ENCODE assay signal across 17 cellular contexts in the genomic region with DNA sequence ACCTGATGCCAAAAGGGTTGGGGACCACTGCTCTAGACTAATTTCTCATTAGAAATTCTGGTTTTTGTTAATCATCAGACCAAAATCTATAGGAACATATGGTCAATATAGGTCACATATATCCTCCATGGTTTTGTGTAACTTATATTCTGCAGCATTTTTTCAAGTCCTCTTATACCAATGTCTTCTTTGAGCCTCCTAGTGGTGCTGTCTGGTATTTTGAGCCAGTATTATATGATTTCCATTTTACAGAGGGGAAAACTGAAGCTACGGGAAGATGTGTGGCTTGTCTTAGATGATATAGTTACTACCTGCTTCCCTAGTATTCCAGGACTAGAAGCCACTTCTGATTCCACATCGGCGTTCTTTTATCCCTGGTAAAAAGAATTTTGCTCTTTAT. TPM values are rescaled to one million over a fixed set of nuclear protein-coding genes. Genes with fewer than 3 reads are reported as not detected.
DNase-seq lines count a peak whose midpoint lies in the region; ATAC-seq and TF ChIP-seq lines count a peak whose summit lies in the region.
"Had no signal": no experiment of that assay in that cellular context is flagged by ENCODE, and none has a peak within 500 bp of the region (broad histone marks: within the 10 kb centered on the region; RNA-seq: fewer than 3 reads in every experiment).

No MANE protein-coding gene starts in this region.

- H3K4me1 ChIP-seq in A673 (ENCODE audit: insufficient read depth, low read length, poor library complexity, severe bottlenecking) (no peaks in the 10 kb centered on the region), OCI-LY3 (ENCODE audit: low read length) (no peaks in the 10 kb centered on the region)

- POLR2A ChIA-PET in A673 (lab: Charles Lee; ENCODE audit: low non-redundant PET) = no interaction called here

- H3K36me3 ChIP-seq in A673 (ENCODE audit: insufficient read depth, low read length, poor library complexity, severe bottlenecking) (no peaks in the 10 kb centered on the region), OCI-LY3 (replicated peaks; ENCODE audit: low read depth, low read length) (no peaks in the 10 kb centered on the region)

- H3K4me2 ChIP-seq in OCI-LY3 (ENCODE audit: low read length) = no peak overlapping the region

- intact Hi-C loops in A673 (cut with micrococcal nuclease; ENCODE audit: unreplicated experiment) = loop anchor here (10.0 kb wide), 1 partner anchor 211 kb away; no protein-coding TSS in a partner anchor

- TF ChIP-seq CTCF in A673 (conservative IDR thresholded peaks at IDR 0.05; ENCODE audit: low read depth, low read length) = peak; percentile 49
- peak; percentile 32; the same call in 1 of the 3 replicates for TF ChIP-seq CTCF in GM12872 (IDR thresholded peaks at IDR 0.05; ENCODE audit: insufficient read depth, low read depth, low read length)
- peak; percentile 53 for TF ChIP-seq CTCF in OCI-LY3 (IDR thresholded peaks at IDR 0.05; ENCODE audit: low read depth, low read length)
- TF ChIP-seq CTCF in fibroblast of mammary gland (conservative IDR thresholded peaks at IDR 0.05; ENCODE audit: control insufficient read depth, insufficient read depth, low read depth, low read length) = peak; percentile 30

- H3K4me3 ChIP-seq in A673 (ENCODE audit: low read depth, low read length, poor library complexity, severe bottlenecking) (no peak overlapping the region), OCI-LY3 (ENCODE audit: low read length) (no peak overlapping the region), fibroblast of mammary gland (ENCODE audit: control insufficient read depth, low read depth, low read length) (no peak overlapping the region)
- H3K4me3 ChIP-seq: coronary artery had no signal

- H4K20me1 ChIP-seq in OCI-LY3 (ENCODE audit: insufficient read depth, low read length) = no peaks in the 10 kb centered on the region

- CTCF ChIA-PET in A673 (lab: Charles Lee) = no interaction called here

- H3K27ac ChIP-seq in A673 (ENCODE audit: low read depth, low read length, poor library complexity, severe bottlenecking) = no peak overlapping the region
- no peak overlapping the region for H3K27ac ChIP-seq in OCI-LY3 (ENCODE audit: low read length)
- H3K27ac ChIP-seq: coronary artery had no signal

- no peak overlapping the region for H3K9ac ChIP-seq in OCI-LY3 (ENCODE audit: low read length)

- no TSS peak for BruUV-seq in A673 (replicated peaks; lab: Mats Ljungman, UMichigan)

- no peak overlapping the region for H2AFZ ChIP-seq in OCI-LY3 (ENCODE audit: low read depth, low read length)

- DNase-seq in A673 (ENCODE audit: low spot score) = no peak
- DNase-seq in fibroblast of mammary gland (ENCODE audit: low read depth) = no peak
- DNase-seq in H4 (ENCODE audit: low spot score) = no peak
- DNase-seq in NCI-H128 (lab: John Stamatoyannopoulos, UW; ENCODE audit: unreplicated experiment) = no peak
- DNase-seq: activated CD4-positive, alpha-beta memory T cell treated with anti-CD3 and anti-CD28 coated beads for 36 hours; DMS79; hippocampal formation; NCI-H187 treated with DMSO at 0.1 percent for 48 hours; NCI-H526 treated with DMSO at 0.1 percent for 48 hours; Right ventricle myocardium superior had no signal

- peaks cover 50% of the 10 kb centered on the region for H3K27me3 ChIP-seq in A673 (replicated peaks; ENCODE audit: insufficient read depth, low read depth, low read length, poor library complexity)
- H3K27me3 ChIP-seq in OCI-LY3 (ENCODE audit: low read depth, low read length) = peaks cover 78% of the 10 kb centered on the region

- no peaks in the 10 kb centered on the region for H3K79me2 ChIP-seq in OCI-LY3 (ENCODE audit: low read length)

- no peak for ATAC-seq in HG02852 (IDR thresholded peaks at IDR 0.05; ENCODE audit: unreplicated experiment)
- no peak for ATAC-seq in HG03135 (IDR thresholded peaks at IDR 0.05; ENCODE audit: unreplicated experiment)
- ATAC-seq: esophagus mucosa had no signal

- H3K9me3 ChIP-seq in A673 (ENCODE audit: low read depth, low read length, poor library complexity, severe bottlenecking) (no peaks in the 10 kb centered on the region), OCI-LY3 (ENCODE audit: insufficient read depth, low read length) (peaks cover 4% of the 10 kb centered on the region; the same call in 1 of the 2 replicates)

RNA-seq across cellular contexts. Expression of a gene that starts 13.8 kb away (rescaled TPM):
- 0.62 and 0.63 TPM in 2 replicates for total RNA-seq in A673 (2021)
- 0.10 TPM in 1 of 2 replicates, not detected in the other for total RNA-seq in H4 (2014; rRNA removed; shearing (Covaris generic))
- total RNA-seq: activated CD4-positive, alpha-beta memory T cell treated with anti-CD3 and anti-CD28 coated beads for 36 hours; pulmonary artery endothelial cell had no signal
